7 cellular contexts compared by ENCODE assay signal in the genomic region with DNA sequence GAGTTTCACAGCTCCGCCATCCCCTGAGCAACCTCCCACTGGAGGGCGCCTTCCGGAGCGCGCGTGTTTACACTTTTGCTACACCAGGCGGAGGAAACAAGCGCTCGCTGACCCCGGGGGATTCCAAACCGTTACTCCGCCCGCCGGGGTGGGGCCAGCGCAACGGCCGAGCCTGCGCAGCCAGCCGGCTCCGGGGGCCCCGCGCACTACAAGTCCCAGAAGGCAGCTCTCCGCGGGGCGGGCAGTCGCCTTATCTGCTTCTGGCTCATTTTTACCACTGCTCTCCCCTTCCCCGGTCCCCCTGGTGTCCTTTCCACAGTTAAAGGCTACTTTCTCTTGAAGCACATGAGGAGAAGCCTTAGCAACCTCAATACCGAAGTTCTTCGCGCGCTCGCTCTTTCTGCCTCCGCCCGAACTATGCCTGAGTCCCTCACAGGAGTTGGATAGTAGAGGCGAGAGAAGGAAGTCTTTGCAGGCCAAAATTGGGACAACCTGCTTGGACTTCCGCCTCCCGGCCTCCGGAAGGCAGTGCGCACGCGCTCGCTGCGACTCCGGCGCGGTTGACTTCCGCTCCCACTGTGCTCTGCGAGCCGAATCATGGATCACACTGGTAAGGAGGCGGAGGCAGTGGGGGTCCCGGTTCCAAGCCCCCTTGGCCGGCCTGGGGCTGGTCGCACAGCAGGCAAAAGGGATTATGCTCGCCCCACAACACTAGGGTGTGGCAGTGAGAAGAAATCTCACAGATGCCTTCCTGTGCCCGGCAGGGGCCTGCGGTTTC. TPM values are rescaled to one million over a fixed set of nuclear protein-coding genes. Genes with fewer than 3 reads are reported as not detected.
DNase-seq lines count a peak whose midpoint lies in the region; ATAC-seq, FAIRE-seq and TF ChIP-seq lines count a peak whose summit lies in the region.

A gene with protein sequence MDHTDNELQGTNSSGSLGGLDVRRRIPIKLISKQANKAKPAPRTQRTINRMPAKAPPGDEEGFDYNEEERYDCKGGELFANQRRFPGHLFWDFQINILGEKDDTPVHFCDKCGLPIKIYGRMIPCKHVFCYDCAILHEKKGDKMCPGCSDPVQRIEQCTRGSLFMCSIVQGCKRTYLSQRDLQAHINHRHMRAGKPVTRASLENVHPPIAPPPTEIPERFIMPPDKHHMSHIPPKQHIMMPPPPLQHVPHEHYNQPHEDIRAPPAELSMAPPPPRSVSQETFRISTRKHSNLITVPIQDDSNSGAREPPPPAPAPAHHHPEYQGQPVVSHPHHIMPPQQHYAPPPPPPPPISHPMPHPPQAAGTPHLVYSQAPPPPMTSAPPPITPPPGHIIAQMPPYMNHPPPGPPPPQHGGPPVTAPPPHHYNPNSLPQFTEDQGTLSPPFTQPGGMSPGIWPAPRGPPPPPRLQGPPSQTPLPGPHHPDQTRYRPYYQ (plus strand): TSS at position 576 of the 778 bp plus-strand sequence. CDS start 22 bp downstream, at position 598.

- peak; percentile 87 for FAIRE-seq in GM18507 (lab: Jason Lieb, UNC)

- H3K4me2 ChIP-seq in hepatocyte, result peak within 1 kb of the TSS; percentile 84

- H3K36me3 ChIP-seq in hepatocyte (replicated peaks; ENCODE audit: insufficient read depth, low read depth), result no peaks in the 10 kb centered on the region

- peaks cover 19% of the 10 kb centered on the region for H3K4me1 ChIP-seq in hepatocyte (ENCODE audit: insufficient read depth)

- no peaks in the 10 kb centered on the region for H3K9me3 ChIP-seq in hepatocyte (ENCODE audit: low read depth)

- peaks cover 48% of the 10 kb centered on the region for H3K79me2 ChIP-seq in hepatocyte

- in situ Hi-C loops in astrocyte of the cerebellum (cut with HindIII; ENCODE audit: low sequenced_read_pairs), result loop anchor here (10.0 to 25.0 kb wide), 2 partner anchors 131 to 556 kb away; no protein-coding TSS in a partner anchor

- no peaks in the 10 kb centered on the region for H3K9me2 ChIP-seq in hepatocyte (replicated peaks; ENCODE audit: insufficient read depth)

- peak; percentile 83 for DNase-seq in GM18507 (ENCODE audit: extremely low spot score, insufficient read length, low read depth)
- peak; percentile 91 for DNase-seq in NCI-H2029 (lab: John Stamatoyannopoulos, UW)
- peak; percentile 94 for DNase-seq in T-helper 22 cell (ENCODE audit: low read depth)
- DNase-seq in astrocyte of the cerebellum (ENCODE audit: low read depth), result peak; percentile 92
- peak; percentile 98 for DNase-seq in hepatocyte (ENCODE audit: low spot score)
- DNase-seq in renal cortical epithelial cell (ENCODE audit: low read depth), result peak; percentile 87

- TF ChIP-seq CTCF in astrocyte of the cerebellum (IDR thresholded peaks at IDR 0.05; ENCODE audit: low read depth, low read length, missing control alignments), result peak; percentile 84
- peak; percentile 86 for TF ChIP-seq CTCF in hepatocyte (IDR thresholded peaks at IDR 0.05; ENCODE audit: poor library complexity)

- peak within 1 kb of the TSS; percentile 97 for H2AFZ ChIP-seq in hepatocyte

- H3K27ac ChIP-seq in hepatocyte, result peak within 1 kb of the TSS; percentile 99

- H3K27me3 ChIP-seq in hepatocyte, result no peaks in the 10 kb centered on the region

- H3K4me3 ChIP-seq in astrocyte of the cerebellum (ENCODE audit: low read depth, low read length), result peak within 1 kb of the TSS; percentile 91
- peak within 1 kb of the TSS; percentile 79 for H3K4me3 ChIP-seq in hepatocyte

- WGBS in hepatocyte (ENCODE audit: low lambda C conversion rate, missing lambda C conversion rate), result under 1% methylated on average over 56 of the region's 56 CpGs

- ATAC-seq in HG02981 (IDR thresholded peaks at IDR 0.05; ENCODE audit: unreplicated experiment), result peak; percentile 86

- H4K20me1 ChIP-seq in hepatocyte (ENCODE audit: insufficient read depth, poor library complexity, severe bottlenecking), result peaks cover 26% of the 10 kb centered on the region

RNA-seq across cellular contexts. Expression of the gene that starts here (rescaled TPM):
- total RNA-seq in hepatocyte, result 17.3 and 18.6 TPM in 2 replicates
- polyA plus RNA-seq in hepatocyte, result 12.5 and 15.2 TPM in 2 replicates
- 26.6 and 29.2 TPM in 2 replicates for total RNA-seq in renal cortical epithelial cell

Comparison
In these comparisons a context has a peak if more than half of its experiments do, and no peak if none do; other contexts are left out.
1. Peak in every context shown above with its lines: DNase-seq, ATAC-seq, H3K4me3 ChIP-seq and H3K27ac ChIP-seq.